In genomic region chr10:6580279-6581029, GRCh38 we compare ENCODE assay signal across 8 cellular contexts. TPM values are rescaled to one million over a fixed set of nuclear protein-coding genes. Genes with fewer than 3 reads are reported as not detected.
A peak's percentile ranks its signal among the peaks of the same experiment; 100 is the strongest.
DNase-seq lines count a peak whose midpoint lies in the region; ATAC-seq and TF ChIP-seq lines count a peak whose summit lies in the region.

No MANE protein-coding gene starts in this region.

- H3K4me3 ChIP-seq in gastroesophageal sphincter (peak overlapping the region; percentile 34 to 67), neutrophil (ENCODE audit: low read depth in 1 of 2, low read length in 1 of 2) (peak overlapping the region; percentile 63 to 80)

- peak overlapping the region in 3 of 4 donors; percentile 24 to 74 (median 69) for H3K27ac ChIP-seq in gastroesophageal sphincter
- H3K27ac ChIP-seq in neutrophil = no peak overlapping the region

- 18 to 20% methylated on average over 6 to 11 of the region's 56 CpGs for WGBS in gastroesophageal sphincter (ENCODE audit: low coverage in 1 of 2), 2 donors

- no peaks in the 10 kb centered on the region for H3K9me3 ChIP-seq in gastroesophageal sphincter
- no peaks in the 10 kb centered on the region for H3K9me3 ChIP-seq in neutrophil

- TF ChIP-seq POLR2A in Raji (IDR thresholded peaks at IDR 0.05; ENCODE audit: insufficient read depth, low read depth, low read length) = peak; percentile 39
- no peak for TF ChIP-seq POLR2A in gastroesophageal sphincter (IDR thresholded peaks at IDR 0.05)

- H3K27me3 ChIP-seq in gastroesophageal sphincter = peaks cover 32% of the 10 kb centered on the region
- H3K27me3 ChIP-seq in neutrophil = peaks cover 19% of the 10 kb centered on the region

- no peak for TF ChIP-seq EP300 in gastroesophageal sphincter (IDR thresholded peaks at IDR 0.05)

- peak; percentile 71 for DNase-seq in AG08395 (ENCODE audit: low spot score)
- DNase-seq in activated naive CD4-positive, alpha-beta T cell (lab: John Stamatoyannopoulos, UW) = peak; percentile 62 to 88 (median 82)
- DNase-seq in superior temporal gyrus (ENCODE audit: extremely low spot score) = peak; percentile 80

- TF ChIP-seq CTCF in gastroesophageal sphincter (IDR thresholded peaks at IDR 0.05) (peak in 3 of 4 experiments; percentile 41 to 62 (median 60)), neutrophil (IDR thresholded peaks at IDR 0.05) (peak; percentile 69)

- peaks cover 0 to 21% (median 0%) of the 10 kb centered on the region in 3 donors for H3K4me1 ChIP-seq in gastroesophageal sphincter
- H3K4me1 ChIP-seq in neutrophil (ENCODE audit: control insufficient read depth in 1 of 2, insufficient read depth in 1 of 2, low read depth in 1 of 2, low read length in 1 of 2) = peaks cover 22 to 41% of the 10 kb centered on the region in 2 experiments

- H3K36me3 ChIP-seq in gastroesophageal sphincter (no peaks in the 10 kb centered on the region), neutrophil (no peaks in the 10 kb centered on the region)

- ATAC-seq in GM18520 (IDR thresholded peaks at IDR 0.05; ENCODE audit: unreplicated experiment) (peak; percentile 76), HG03108 (IDR thresholded peaks at IDR 0.05; ENCODE audit: unreplicated experiment) (peak; percentile 88), gastroesophageal sphincter (peak; percentile 90)

RNA-seq across cellular contexts. Expression of gene PRKCQ, which starts 0.4 kb away (rescaled TPM):
- 1 to 10 TPM; 2.0 to 7.6 (median 4.3) TPM for total RNA-seq in gastroesophageal sphincter
